ENCODE assay signal across 3 cellular contexts in the genomic region with DNA sequence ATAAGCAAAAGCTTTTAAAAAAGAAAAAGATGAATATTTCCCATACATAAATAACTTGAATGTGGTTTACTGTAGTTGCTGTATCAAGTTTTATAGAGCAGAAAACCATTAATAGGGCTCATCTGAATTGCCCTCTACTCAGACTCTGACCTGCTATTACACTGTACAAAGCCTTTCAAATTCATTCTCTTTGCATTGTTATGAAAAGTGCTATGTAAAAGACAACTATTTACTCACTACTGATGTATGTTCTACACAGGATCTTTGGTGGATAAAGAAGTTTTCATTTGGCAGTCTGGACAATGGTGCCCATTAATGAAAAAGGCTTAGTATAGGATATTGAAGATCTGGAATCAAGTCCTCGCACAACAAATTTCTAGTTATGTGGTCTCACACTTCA.
"Had no signal": no experiment of that assay in that cellular context is flagged by ENCODE, and none has a peak within 500 bp of the region (broad histone marks: within the 10 kb centered on the region; RNA-seq: fewer than 3 reads in every experiment).

No MANE protein-coding gene starts in this region.

- DNase-seq: GDM1, GF-D8 had no signal

- ATAC-seq: GM12878 had no signal

- H3K4me3 ChIP-seq: GM12878 had no signal
